28 cellular contexts compared by ENCODE assay signal in genomic region chr7:11959121-11959520, GRCh38.
"Had no signal": no experiment of that assay in that cellular context is flagged by ENCODE, and none has a peak within 500 bp of the region (broad histone marks: within the 10 kb centered on the region; RNA-seq: fewer than 3 reads in every experiment).

No MANE protein-coding gene starts in this region.

- H3K4me3 ChIP-seq: coronary artery, dorsolateral prefrontal cortex, esophagus squamous epithelium, gastrocnemius medialis, heart right ventricle, left ventricle myocardium inferior, lower lobe of right lung, mucosa of descending colon had no signal

- H3K4me1 ChIP-seq: esophagus squamous epithelium, gastrocnemius medialis, heart right ventricle, left ventricle myocardium inferior, lower lobe of right lung had no signal

- H3K27ac ChIP-seq: coronary artery, dorsolateral prefrontal cortex, epithelial cell of prostate, esophagus squamous epithelium, gastrocnemius medialis, heart right ventricle, left ventricle myocardium inferior, lower lobe of right lung had no signal

- H3K9me3 ChIP-seq: esophagus squamous epithelium, gastrocnemius medialis, left ventricle myocardium inferior, lower lobe of right lung, mucosa of descending colon had no signal

- H3K27me3 ChIP-seq: dorsolateral prefrontal cortex, esophagus squamous epithelium, gastrocnemius medialis, heart right ventricle had no signal

- H3K4me3 Mint-ChIP-seq: immature natural killer cell, mesothelial cell of epicardium, naive B cell had no signal

- H3K27ac Mint-ChIP-seq: immature natural killer cell, mesothelial cell of epicardium, naive B cell had no signal

- DNase-seq: dermis blood vessel endothelial cell; dorsolateral prefrontal cortex; effector CD4-positive, alpha-beta T cell; effector memory CD4-positive, alpha-beta T cell; erythroblast; esophagus squamous epithelium; foreskin fibroblast; foreskin melanocyte; gastrocnemius medialis; glutamatergic neuron; head of caudate nucleus; heart right ventricle; hippocampal formation; immature natural killer cell; islet precursor cell; kidney; kidney glomerular epithelial cell; left colon; left ventricle myocardium inferior; lower lobe of right lung; mesenchymal stem cell; mucosa of descending colon; naive B cell had no signal

- H3K27me3 Mint-ChIP-seq: naive B cell had no signal

- ATAC-seq: esophagus mucosa, gastrocnemius medialis, heart right ventricle, left colon, left lobe of liver, lower lobe of right lung, mucosa of descending colon had no signal

- H3K36me3 Mint-ChIP-seq: immature natural killer cell, naive B cell had no signal

- H3K36me3 ChIP-seq: esophagus squamous epithelium, gastrocnemius medialis, heart right ventricle, left ventricle myocardium inferior, lower lobe of right lung had no signal

- H3K4me1 Mint-ChIP-seq: immature natural killer cell, mesothelial cell of epicardium, naive B cell had no signal
